Comparison of ENCODE assay signal across 8 cellular contexts in genomic region chr1:43067856-43068751, GRCh38.
DNase-seq lines count a peak whose midpoint lies in the region; ATAC-seq and TF ChIP-seq lines count a peak whose summit lies in the region.

No MANE protein-coding gene starts in this region.

- CTCF ChIA-PET in WTC11 (lab: Charles Lee), result interaction anchor here (0.8 to 1.1 kb wide), 2 partner anchors 145 to 155 kb away, joined by 3 to 5 read pairs; no protein-coding TSS in a partner anchor

- ATAC-seq in WTC11 (peak; percentile 46), GM18858 (IDR thresholded peaks at IDR 0.05; ENCODE audit: unreplicated experiment) (no peak), GM21526 (IDR thresholded peaks at IDR 0.05; ENCODE audit: low FRiP score, unreplicated experiment) (no peak)

- H3K4me3 Mint-ChIP-seq in WTC11, result no peak overlapping the region

- H3K9me3 Mint-ChIP-seq in WTC11, result no peaks in the 10 kb centered on the region

- TF ChIP-seq CTCF in WTC11 (IDR thresholded peaks at IDR 0.05), result no peak
- no peak for TF ChIP-seq CTCF in fibroblast of the aortic adventitia (IDR thresholded peaks at IDR 0.05; ENCODE audit: insufficient read depth, low read length)

- peak; percentile 39 for DNase-seq in DMS153 treated with DMSO at 0.1 percent for 48 hours (lab: John Stamatoyannopoulos, UW; ENCODE audit: unreplicated experiment)
- DNase-seq in DMS153 (lab: John Stamatoyannopoulos, UW), result no peak
- peak; percentile 54 for DNase-seq in WTC11 (ENCODE audit: low spot score)
- DNase-seq in fibroblast of the aortic adventitia (ENCODE audit: low read depth), result no peak
- DNase-seq in retina, result peak; percentile 78
- DNase-seq in NCI-H1436 (lab: John Stamatoyannopoulos, UW), result no peak

- H3K4me3 ChIP-seq in fibroblast of the aortic adventitia (ENCODE audit: low read depth, low read length), result peak overlapping the region; percentile 22

- peaks cover 44% of the 10 kb centered on the region for H3K4me1 Mint-ChIP-seq in WTC11

- POLR2A ChIA-PET in WTC11 (lab: Charles Lee), result interaction anchor here (0.6 to 1.0 kb wide), 2 partner anchors 60 to 155 kb away, joined by 3 to 5 read pairs; no protein-coding TSS in a partner anchor

- no peaks in the 10 kb centered on the region for H3K36me3 Mint-ChIP-seq in WTC11

- peak overlapping the region; percentile 31; the same call in 1 of the 2 replicates for H3K27ac Mint-ChIP-seq in WTC11

- peaks cover 10% of the 10 kb centered on the region for H3K27me3 Mint-ChIP-seq in WTC11 (ENCODE audit: low read depth)

TF ChIP-seq in WTC11, 78 proteins besides CTCF, POLR2A, EP300 and RAD21:
- TF ChIP-seq NR1H2 (CRISPR knock-in tag; IDR thresholded peaks at IDR 0.05) (no peak), ZNF263 (CRISPR knock-in tag; IDR thresholded peaks at IDR 0.05; ENCODE audit: low read depth) (0 out of 2 replicates have a peak, but pooled peaks have one; percentile 60)

Comparison
In these comparisons a context has a peak if more than half of its experiments do, and no peak if none do; other contexts are left out.
1. DNase-seq: peak in DMS153 treated with DMSO at 0.1 percent for 48 hours (single experiment), WTC11 (single experiment) and retina (single experiment); none in DMS153 (single experiment), fibroblast of the aortic adventitia (single experiment) and NCI-H1436 (single experiment).